9 cellular contexts compared by ENCODE assay signal in genomic region chr6:137978252-137978896, GRCh38.
A peak's percentile ranks its signal among the peaks of the same experiment; 100 is the strongest.
DNase-seq lines count a peak whose midpoint lies in the region; ATAC-seq lines count a peak whose summit lies in the region.
"Had no signal": no experiment of that assay in that cellular context is flagged by ENCODE, and none has a peak within 500 bp of the region (broad histone marks: within the 10 kb centered on the region; RNA-seq: fewer than 3 reads in every experiment).

No MANE protein-coding gene starts in this region.

- DNase-seq in ELF-1 (ENCODE audit: low read depth, low spot score) (peak; percentile 40), HT1080 (ENCODE audit: low read depth) (peak; percentile 10), OCI-M2 (lab: John Stamatoyannopoulos, UW; ENCODE audit: unreplicated experiment) (no peak), ACHN (no peak)
- DNase-seq: right lobe of liver had no signal

- peak; percentile 51 for ATAC-seq in GM19023 (IDR thresholded peaks at IDR 0.05; ENCODE audit: unreplicated experiment)
- ATAC-seq in esophagus mucosa, result peak; percentile 94
- ATAC-seq in HG03139 (IDR thresholded peaks at IDR 0.05; ENCODE audit: unreplicated experiment), result no peak
- ATAC-seq in HG02571 (IDR thresholded peaks at IDR 0.05; ENCODE audit: unreplicated experiment), result no peak
- ATAC-seq: right lobe of liver had no signal

- in situ Hi-C loops in ACHN (cut with HindIII; ENCODE audit: low pct_ligation_motif_present, low pct_unique_long_range_greater_than_20kb, low sequenced_read_pairs), result no loop called here

Comparison
In these comparisons a context has a peak if more than half of its experiments do, and no peak if none do; other contexts are left out.
1. DNase-seq: peak in ELF-1 (single experiment) and HT1080 (single experiment); none in OCI-M2 (single experiment) and ACHN (single experiment).
2. ATAC-seq: peak in GM19023 (single experiment) and esophagus mucosa (single experiment); none in HG03139 (single experiment) and HG02571 (single experiment).